Comparison of ENCODE assay signal across 16 cellular contexts in genomic region chr1:102252731-102253360, GRCh38.
DNase-seq lines count a peak whose midpoint lies in the region; ATAC-seq and TF ChIP-seq lines count a peak whose summit lies in the region.
"Had no signal": no experiment of that assay in that cellular context is flagged by ENCODE, and none has a peak within 500 bp of the region (broad histone marks: within the 10 kb centered on the region; RNA-seq: fewer than 3 reads in every experiment).

No MANE protein-coding gene starts in this region.

- H3K4me3 ChIP-seq in DND-41 (ENCODE audit: low read depth in 1 of 2, low read length in 2 of 2) (no peak overlapping the region), PC-9 (no peak overlapping the region), GM23248 (no peak overlapping the region)

- no peaks in the 10 kb centered on the region for H3K9me3 ChIP-seq in DND-41 (ENCODE audit: insufficient read depth, low read length, severe bottlenecking)
- H3K9me3 ChIP-seq in PC-9 (ENCODE audit: insufficient read depth, low read depth) = no peaks in the 10 kb centered on the region
- no peaks in the 10 kb centered on the region for H3K9me3 ChIP-seq in GM23248 (ENCODE audit: low read depth)

- no peaks in the 10 kb centered on the region for H3K4me1 ChIP-seq in DND-41 (ENCODE audit: insufficient read depth, low read length)
- no peaks in the 10 kb centered on the region for H3K4me1 ChIP-seq in PC-9 (replicated peaks; ENCODE audit: insufficient read depth)
- H3K4me1 ChIP-seq in GM23248 (ENCODE audit: insufficient read depth) = no peaks in the 10 kb centered on the region

- H4K20me1 ChIP-seq in DND-41 (ENCODE audit: insufficient read depth, low read length) = no peaks in the 10 kb centered on the region
- no peaks in the 10 kb centered on the region for H4K20me1 ChIP-seq in PC-9 (ENCODE audit: insufficient read depth)
- H4K20me1 ChIP-seq in GM23248 (ENCODE audit: insufficient read depth) = no peaks in the 10 kb centered on the region

- H3K9ac ChIP-seq in DND-41 (ENCODE audit: low read depth, low read length) (no peak overlapping the region), GM23248 (no peak overlapping the region)

- H3K9me2 ChIP-seq in PC-9 (ENCODE audit: insufficient read depth) (no peaks in the 10 kb centered on the region; the same call in 1 of the 2 replicates), GM23248 (ENCODE audit: insufficient read depth) (no peaks in the 10 kb centered on the region)

- H3K4me2 ChIP-seq in DND-41 (ENCODE audit: insufficient read depth, low read length) (no peak overlapping the region), PC-9 (no peak overlapping the region), GM23248 (ENCODE audit: unreplicated experiment) (no peak overlapping the region)

- H3K36me3 Mint-ChIP-seq in mesothelial cell of epicardium = no peaks in the 10 kb centered on the region

- DNase-seq in DND-41 (no peak), PC-9 (no peak), iPS-NIHi7 (ENCODE audit: extremely low spot score) (peak; percentile 13), mesothelial cell of epicardium (ENCODE audit: low spot score in 2 of 2, unreplicated experiment in 2 of 2) (no peak), GM23248 (no peak), NCI-H446 treated with DMSO at 0.1 percent for 48 hours (lab: John Stamatoyannopoulos, UW) (no peak), GM19240 (ENCODE audit: insufficient read length, low spot score) (no peak)
- DNase-seq: C1 segment of cervical spinal cord; Calu3; CD4-positive, alpha-beta T cell; DMS 273 treated with DMSO at 0.1 percent for 48 hours; DMS79 treated with DMSO at 0.1 percent for 48 hours; GDM1 had no signal

- no peak for TF ChIP-seq CTCF in DND-41 (IDR thresholded peaks at IDR 0.05; ENCODE audit: borderline replicate concordance, extremely low read depth, low read length, poor library complexity, severe bottlenecking)
- TF ChIP-seq CTCF in PC-9 (conservative IDR thresholded peaks at IDR 0.05) = no peak
- TF ChIP-seq CTCF in mesothelial cell of epicardium (IDR thresholded peaks at IDR 0.05; ENCODE audit: unreplicated experiment) = no peak

- peak overlapping the region; percentile 62; the same call in 1 of the 2 replicates for H2AFZ ChIP-seq in DND-41 (ENCODE audit: low read depth, low read length)
- H2AFZ ChIP-seq in PC-9 = peak overlapping the region; percentile 31; the same call in 1 of the 2 replicates
- no peak overlapping the region for H2AFZ ChIP-seq in GM23248

- BruUV-seq in PC-9 (replicated peaks; lab: Mats Ljungman, UMichigan) = no TSS peak

- H3K27ac Mint-ChIP-seq in mesothelial cell of epicardium = peak overlapping the region; percentile 9
- H3K27ac Mint-ChIP-seq: B cell; CD4-positive, alpha-beta T cell had no signal

- H3K36me3 ChIP-seq in DND-41 (ENCODE audit: insufficient read depth, low read length) (no peaks in the 10 kb centered on the region), PC-9 (ENCODE audit: low read depth) (no peaks in the 10 kb centered on the region), GM23248 (ENCODE audit: low read depth) (no peaks in the 10 kb centered on the region)

- 8 to 13% methylated on average over 2 of the region's 2 CpGs for WGBS in GM23248 (ENCODE audit: low coverage in 1 of 2, low lambda C conversion rate in 2 of 2, missing lambda C conversion rate in 2 of 2), 2 experiments

- in situ Hi-C loops in GM23248 (cut with MboI) = no loop called here

- peaks cover 5% of the 10 kb centered on the region for H3K4me1 Mint-ChIP-seq in mesothelial cell of epicardium
- H3K4me1 Mint-ChIP-seq: B cell had no signal

- H3K79me2 ChIP-seq in DND-41 (ENCODE audit: insufficient read depth, low read length) (no peaks in the 10 kb centered on the region), PC-9 (ENCODE audit: low read depth) (no peaks in the 10 kb centered on the region), GM23248 (ENCODE audit: insufficient read depth) (no peaks in the 10 kb centered on the region)

- H3F3A ChIP-seq in PC-9 (ENCODE audit: insufficient read depth, low read depth) = no peaks in the 10 kb centered on the region
- no peaks in the 10 kb centered on the region for H3F3A ChIP-seq in GM23248 (ENCODE audit: insufficient read depth)

- POLR2A ChIA-PET in PC-9 (lab: Charles Lee; ENCODE audit: unreplicated experiment) = no interaction called here

- ATAC-seq in DND-41 (ENCODE audit: insufficient read depth, low read depth) (peak; percentile 37; the same call in 1 of the 3 replicates), HG02938 (IDR thresholded peaks at IDR 0.05; ENCODE audit: unreplicated experiment) (no peak)
- ATAC-seq: HCT116 had no signal

- no peaks in the 10 kb centered on the region for H3K27me3 ChIP-seq in DND-41 (ENCODE audit: insufficient read depth, low read length, poor library complexity)
- no peaks in the 10 kb centered on the region for H3K27me3 ChIP-seq in PC-9 (ENCODE audit: insufficient read depth, low read depth)
- H3K27me3 ChIP-seq in GM23248 (replicated peaks; ENCODE audit: insufficient read depth) = no peaks in the 10 kb centered on the region

- no peaks in the 10 kb centered on the region for H3K27me3 Mint-ChIP-seq in mesothelial cell of epicardium (ENCODE audit: low read depth)
- H3K27me3 Mint-ChIP-seq: B cell; CD4-positive, alpha-beta T cell had no signal

- H3K27ac ChIP-seq in DND-41 (ENCODE audit: low read length) (no peak overlapping the region), PC-9 (no peak overlapping the region), GM23248 (no peak overlapping the region)

- H3K9me3 Mint-ChIP-seq in mesothelial cell of epicardium = no peaks in the 10 kb centered on the region

- no peak overlapping the region for H3K4me3 Mint-ChIP-seq in mesothelial cell of epicardium
- H3K4me3 Mint-ChIP-seq: B cell; CD4-positive, alpha-beta T cell had no signal

- CTCF ChIA-PET in PC-9 (lab: Charles Lee) = no interaction called here

- intact Hi-C loops in PC-9 (cut with micrococcal nuclease; ENCODE audit: unreplicated experiment) = no loop called here
